ENCODE assay signal across 14 cellular contexts in the genomic region with DNA sequence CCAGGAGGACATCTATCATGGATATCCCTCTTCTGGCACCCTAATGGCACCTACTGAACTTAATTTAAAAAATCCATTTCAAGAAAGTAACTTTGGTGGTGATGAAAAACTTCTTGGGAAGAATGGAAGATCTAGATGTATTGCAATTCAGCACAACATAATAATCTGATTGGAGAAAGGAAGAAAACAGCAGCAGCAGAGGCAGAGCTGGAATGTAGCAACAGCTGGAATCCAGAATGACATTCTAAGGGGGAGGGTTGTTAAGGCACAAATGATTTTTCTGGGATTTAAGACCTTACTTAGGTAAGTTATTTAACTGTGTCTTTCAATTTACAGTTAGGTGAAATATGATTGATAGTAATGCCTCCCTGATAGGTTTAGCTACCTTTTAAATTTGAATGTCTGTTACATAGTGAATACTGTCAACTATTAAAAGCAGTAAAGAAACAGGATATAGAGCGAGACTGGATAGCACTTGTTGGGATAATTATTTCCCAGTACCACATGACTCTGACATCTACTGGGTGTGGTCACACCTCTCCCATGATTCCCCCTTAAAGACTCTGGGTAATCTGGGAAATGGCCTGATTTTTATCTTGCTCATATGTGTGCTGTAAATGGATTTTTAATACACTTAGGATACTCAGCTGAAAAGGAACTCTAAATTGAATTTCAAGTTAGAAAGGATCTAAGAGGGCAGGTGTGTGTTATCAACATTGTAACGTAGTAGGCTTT. TPM values are rescaled to one million over a fixed set of nuclear protein-coding genes. Genes with fewer than 3 reads are reported as not detected.
DNase-seq lines count a peak whose midpoint lies in the region; ATAC-seq and TF ChIP-seq lines count a peak whose summit lies in the region.
"Had no signal": no experiment of that assay in that cellular context is flagged by ENCODE, and none has a peak within 500 bp of the region (broad histone marks: within the 10 kb centered on the region; RNA-seq: fewer than 3 reads in every experiment).

No MANE protein-coding gene starts in this region.

- peaks cover 5% of the 10 kb centered on the region for H3K36me3 ChIP-seq in CD8-positive, alpha-beta memory T cell (ENCODE audit: insufficient read depth, low read length)

- no peaks in the 10 kb centered on the region for H3K27me3 Mint-ChIP-seq in CD8-positive, alpha-beta memory T cell
- no peaks in the 10 kb centered on the region for H3K27me3 Mint-ChIP-seq in activated T-helper 17 cell treated with anti-CD3 and anti-CD28 coated beads, Interleukin-2, amount 50 U/mL, for 72 hours
- H3K27me3 Mint-ChIP-seq in immature natural killer cell (ENCODE audit: low read depth in 3 of 3) = no peaks in the 10 kb centered on the region

- no peaks in the 10 kb centered on the region for H3K27me3 ChIP-seq in CD8-positive, alpha-beta memory T cell (ENCODE audit: insufficient read depth, low read length, poor library complexity, severe bottlenecking)

- H3K4me1 Mint-ChIP-seq in CD8-positive, alpha-beta memory T cell = peaks cover 69 to 86% (median 73%) of the 10 kb centered on the region in 3 donors
- peaks cover 40% of the 10 kb centered on the region for H3K4me1 Mint-ChIP-seq in activated T-helper 17 cell treated with anti-CD3 and anti-CD28 coated beads, Interleukin-2, amount 50 U/mL, for 72 hours
- peaks cover 73 to 79% of the 10 kb centered on the region in 2 donors for H3K4me1 Mint-ChIP-seq in immature natural killer cell

- POLR2A ChIA-PET in CD8-positive, alpha-beta memory T cell (lab: Charles Lee) = no interaction called here

- no peak overlapping the region for H3K4me3 ChIP-seq in AG10803 (ENCODE audit: low read length)
- no peak overlapping the region for H3K4me3 ChIP-seq in CD8-positive, alpha-beta memory T cell (ENCODE audit: low read length)

- no peak overlapping the region for H3K27ac ChIP-seq in CD8-positive, alpha-beta memory T cell (ENCODE audit: low read depth, low read length)

- H3K27ac Mint-ChIP-seq in CD8-positive, alpha-beta memory T cell = peak overlapping the region in 7 of 8 donors; percentile 14 to 64 (median 48)
- peak overlapping the region; percentile 17 for H3K27ac Mint-ChIP-seq in activated T-helper 17 cell treated with anti-CD3 and anti-CD28 coated beads, Interleukin-2, amount 50 U/mL, for 72 hours
- peak overlapping the region in 5 of 6 donors; percentile 58 to 70 (median 67) for H3K27ac Mint-ChIP-seq in immature natural killer cell

- CTCF ChIA-PET in CD8-positive, alpha-beta memory T cell (lab: Charles Lee) = no interaction called here

- TF ChIP-seq CTCF in AG10803 (conservative IDR thresholded peaks at IDR 0.05; ENCODE audit: low read length) = no peak

- H3K9me3 Mint-ChIP-seq in CD8-positive, alpha-beta memory T cell = no peaks in the 10 kb centered on the region
- no peaks in the 10 kb centered on the region for H3K9me3 Mint-ChIP-seq in activated T-helper 17 cell treated with anti-CD3 and anti-CD28 coated beads, Interleukin-2, amount 50 U/mL, for 72 hours
- no peaks in the 10 kb centered on the region for H3K9me3 Mint-ChIP-seq in immature natural killer cell
- H3K9me3 Mint-ChIP-seq: neural crest cell had no signal

- H3K9me3 ChIP-seq in CD8-positive, alpha-beta memory T cell (ENCODE audit: low read length) = no peaks in the 10 kb centered on the region

- DNase-seq in AG10803 (ENCODE audit: low read depth) (peak; percentile 31), immature natural killer cell (no peak), medulla oblongata (ENCODE audit: extremely low spot score) (no peak), SKM-1 treated with dmso at 0.1 percent for 144 hours (lab: John Stamatoyannopoulos, UW; ENCODE audit: unreplicated experiment) (no peak)
- no peak for DNase-seq in CD8-positive, alpha-beta memory T cell
- no peak for DNase-seq in stimulated activated naive CD4-positive, alpha-beta T cell (lab: John Stamatoyannopoulos, UW)
- no peak for DNase-seq in effector CD8-positive, alpha-beta T cell (lab: John Stamatoyannopoulos, UW)
- DNase-seq: activated CD4-positive, alpha-beta T cell treated with anti-CD3 and anti-CD28 coated beads, Interleukin-2, amount 50 U/mL, for 4 hours; DMS79; left ventricle myocardium superior; NCI-H1092; SHP77 had no signal

- ATAC-seq in activated T-helper 17 cell treated with anti-CD3 and anti-CD28 coated beads, Interleukin-2, amount 50 U/mL, for 72 hours (replicated peaks) = no peak
- ATAC-seq: left ventricle myocardium superior had no signal

- peak overlapping the region in 4 of 7 donors; percentile 17 to 51 (median 34) for H3K4me3 Mint-ChIP-seq in CD8-positive, alpha-beta memory T cell
- peak overlapping the region; percentile 22 for H3K4me3 Mint-ChIP-seq in activated T-helper 17 cell treated with anti-CD3 and anti-CD28 coated beads, Interleukin-2, amount 50 U/mL, for 72 hours
- H3K4me3 Mint-ChIP-seq in immature natural killer cell = peak overlapping the region in 2 of 5 donors; percentile 16 to 42
- H3K4me3 Mint-ChIP-seq: neural crest cell had no signal

- peaks cover 0 to 61% (median 14%) of the 10 kb centered on the region in 3 donors for H3K36me3 Mint-ChIP-seq in CD8-positive, alpha-beta memory T cell
- H3K36me3 Mint-ChIP-seq in activated T-helper 17 cell treated with anti-CD3 and anti-CD28 coated beads, Interleukin-2, amount 50 U/mL, for 72 hours (ENCODE audit: low read depth) = peaks cover 93% of the 10 kb centered on the region
- H3K36me3 Mint-ChIP-seq in immature natural killer cell = peaks cover 0 to 14% (median 3%) of the 10 kb centered on the region in 3 donors

- H3K4me1 ChIP-seq in CD8-positive, alpha-beta memory T cell (ENCODE audit: insufficient read depth, low read length) = peaks cover 55% of the 10 kb centered on the region

RNA-seq across cellular contexts. Expression of a gene that starts 11.7 kb away (rescaled TPM):
- 100 to 1,000 TPM; 275 to 287 TPM for total RNA-seq in CD8-positive, alpha-beta memory T cell
- polyA plus RNA-seq in CD8-positive, alpha-beta memory T cell = 75.2 TPM
- total RNA-seq in activated T-helper 17 cell treated with anti-CD3 and anti-CD28 coated beads, Interleukin-2, amount 50 U/mL, for 72 hours = 100 to 1,000 TPM; 151 to 262 TPM
- 10 to 100 TPM; 27.8 to 71.2 (median 43.3) TPM for polyA plus RNA-seq in immature natural killer cell

RNA-seq across cellular contexts. Expression of a gene that starts 42.2 kb away (rescaled TPM):
- total RNA-seq in CD8-positive, alpha-beta memory T cell = 100 to 1,000 TPM; 143 to 148 TPM
- 40.1 TPM for polyA plus RNA-seq in CD8-positive, alpha-beta memory T cell
- 100 to 1,000 TPM; 113 to 138 TPM for total RNA-seq in activated T-helper 17 cell treated with anti-CD3 and anti-CD28 coated beads, Interleukin-2, amount 50 U/mL, for 72 hours
- polyA plus RNA-seq in immature natural killer cell = 10 to 100 TPM in 2 of 3 donors, 1 to 10 TPM in 1; 7.7 to 31.8 (median 16.8) TPM

Comparison
In these comparisons a context has a peak if more than half of its experiments do, and no peak if none do; other contexts are left out.
1. H3K27ac Mint-ChIP-seq: peak in every context shown above with its lines; median percentile 67 in immature natural killer cell; 48 in CD8-positive, alpha-beta memory T cell; 17 in activated T-helper 17 cell treated with anti-CD3 and anti-CD28 coated beads, Interleukin-2, amount 50 U/mL, for 72 hours.